In genomic region chr19:53537126-53537522, GRCh38 we compare ENCODE assay signal across 8 cellular contexts. TPM values are rescaled to one million over a fixed set of nuclear protein-coding genes. Genes with fewer than 3 reads are reported as not detected.
DNase-seq lines count a peak whose midpoint lies in the region; ATAC-seq and TF ChIP-seq lines count a peak whose summit lies in the region.

No MANE protein-coding gene starts in this region.

- no peak for DNase-seq in breast epithelium (ENCODE audit: low spot score in 2 of 2)
- no peak for DNase-seq in cerebellum (ENCODE audit: low spot score)
- DNase-seq in A172 (ENCODE audit: low spot score), result no peak
- DNase-seq in ACHN, result no peak

- TF ChIP-seq POLR2A in breast epithelium (IDR thresholded peaks at IDR 0.05), result no peak

- ATAC-seq in HG02973 (IDR thresholded peaks at IDR 0.05; ENCODE audit: unreplicated experiment), result peak; percentile 8
- no peak for ATAC-seq in HG02798 (IDR thresholded peaks at IDR 0.05; ENCODE audit: poor library complexity, unreplicated experiment)

- no peaks in the 10 kb centered on the region for H3K36me3 ChIP-seq in breast epithelium

- H3K4me3 ChIP-seq in breast epithelium (peak overlapping the region; percentile 53 to 89 (median 57)), mononuclear cell (ENCODE audit: low read length) (peak overlapping the region; percentile 61)

- intact Hi-C loops in breast epithelium (cut with DNase I; ENCODE audit: low total_unique reads), result no loop called here

- no peaks in the 10 kb centered on the region for H3K9me3 ChIP-seq in breast epithelium
- no peaks in the 10 kb centered on the region for H3K9me3 ChIP-seq in mononuclear cell (ENCODE audit: low read depth, low read length)

- in situ Hi-C loops in ACHN (cut with HindIII; ENCODE audit: low pct_ligation_motif_present, low pct_unique_long_range_greater_than_20kb, low sequenced_read_pairs), result no loop called here

- H3K27ac ChIP-seq in C4-2B (peak overlapping the region; percentile 86), breast epithelium (peak overlapping the region; percentile 84 to 96)

- H3K27me3 ChIP-seq in breast epithelium, result no peaks in the 10 kb centered on the region
- no peaks in the 10 kb centered on the region for H3K27me3 ChIP-seq in mononuclear cell (ENCODE audit: insufficient read depth, low read length)

- TF ChIP-seq CTCF in C4-2B (conservative IDR thresholded peaks at IDR 0.05) (no peak), breast epithelium (IDR thresholded peaks at IDR 0.05) (no peak)

- H3K4me1 ChIP-seq in breast epithelium (no peaks in the 10 kb centered on the region), mononuclear cell (ENCODE audit: insufficient read depth, low read length) (peaks cover 11% of the 10 kb centered on the region)

RNA-seq across cellular contexts. Expression of gene ZNF331, which starts 0.8 kb away (rescaled TPM):
- total RNA-seq in breast epithelium (10 to 100 TPM; 19.5 to 84.4 (median 46.5) TPM), mononuclear cell (177 TPM), cerebellum (23.4 TPM)
- 6.2 and 9.8 TPM in 2 replicates for total RNA-seq in A172 (2014; rRNA removed; shearing (Covaris generic))
